Comparison of ENCODE assay signal across 8 cellular contexts in genomic region chr2:163471947-163472346, GRCh38.
DNase-seq lines count a peak whose midpoint lies in the region; ATAC-seq, FAIRE-seq and TF ChIP-seq lines count a peak whose summit lies in the region.

No MANE protein-coding gene starts in this region.

- H3K4me1 Mint-ChIP-seq in astrocyte (ENCODE audit: low read depth, unreplicated experiment) = peaks cover 8% of the 10 kb centered on the region

- 13 to 26% (median 22%) methylated on average over 1 of the region's 1 CpG for whole genome bisulfite sequencing in spleen, 5 donors

- H3K27me3 ChIP-seq in astrocyte (ENCODE audit: insufficient read depth, low read length) (no peaks in the 10 kb centered on the region), keratinocyte (ENCODE audit: control insufficient read depth, extremely low read depth, insufficient read depth, low read length) (no peaks in the 10 kb centered on the region), spleen (replicated peaks in 1 of 7) (no peaks in the 10 kb centered on the region)

- no peaks in the 10 kb centered on the region for H3K36me3 Mint-ChIP-seq in astrocyte (ENCODE audit: low read depth, unreplicated experiment)

- no peak overlapping the region for H3K27ac Mint-ChIP-seq in astrocyte (ENCODE audit: unreplicated experiment)

- DNase-seq in AG20443 (ENCODE audit: low spot score) (peak; percentile 16), astrocyte (ENCODE audit: low read depth) (peak; percentile 11), keratinocyte (ENCODE audit: low read depth, low spot score) (no peak), spleen (no peak), UCSD-AML1 (lab: John Stamatoyannopoulos, UW; ENCODE audit: unreplicated experiment) (no peak)
- DNase-seq in stimulated activated CD4-positive, alpha-beta T cell treated with anti-CD3 and anti-CD28 coated beads, Interleukin-4, amount 100 ng/mL, for 1 hour = no peak

- dilution Hi-C loops in keratinocyte (cut with MboI; ENCODE audit: extremely low pct_ligation_motif_present, low sequenced_read_pairs) = no loop called here

- H3K9me3 ChIP-seq in astrocyte (ENCODE audit: insufficient read depth, low read depth, low read length) (no peaks in the 10 kb centered on the region), keratinocyte (ENCODE audit: control insufficient read depth, low read depth, low read length) (no peaks in the 10 kb centered on the region), spleen (no peaks in the 10 kb centered on the region)

- no peaks in the 10 kb centered on the region for H3K9me1 ChIP-seq in keratinocyte (ENCODE audit: control insufficient read depth, extremely low read depth, insufficient read depth, low read length)

- no peaks in the 10 kb centered on the region for H3K27me3 Mint-ChIP-seq in astrocyte (ENCODE audit: low read depth, unreplicated experiment)

- intact Hi-C loops in spleen (cut with DNase I; ENCODE audit: low total_unique reads) = no loop called here

- no peaks in the 10 kb centered on the region for H3K9me3 Mint-ChIP-seq in astrocyte (ENCODE audit: unreplicated experiment)

- H4K20me1 ChIP-seq in astrocyte (ENCODE audit: insufficient read depth, low read length) = no peaks in the 10 kb centered on the region
- H4K20me1 ChIP-seq in keratinocyte (ENCODE audit: control insufficient read depth, extremely low read depth, insufficient read depth, low read length) = no peaks in the 10 kb centered on the region

- H3K4me3 Mint-ChIP-seq in astrocyte (ENCODE audit: unreplicated experiment) = no peak overlapping the region

- H3K27ac ChIP-seq in astrocyte (ENCODE audit: low read depth, low read length) (no peak overlapping the region), keratinocyte (ENCODE audit: control insufficient read depth, insufficient read depth, low read length) (no peak overlapping the region), spleen (no peak overlapping the region)

- no peaks in the 10 kb centered on the region for H3K79me2 ChIP-seq in astrocyte (ENCODE audit: insufficient read depth, low read length)
- H3K79me2 ChIP-seq in keratinocyte (ENCODE audit: control insufficient read depth, insufficient read depth, low read length) = no peaks in the 10 kb centered on the region

- FAIRE-seq in astrocyte (lab: Jason Lieb, UNC) (no peak), keratinocyte (lab: Jason Lieb, UNC) (peak; percentile 60)

- H3K36me3 ChIP-seq in astrocyte (ENCODE audit: insufficient read depth, low read length) (no peaks in the 10 kb centered on the region), keratinocyte (ENCODE audit: control insufficient read depth in 2 of 2, extremely low read depth in 1 of 2, insufficient read depth in 2 of 2, low read length in 2 of 2) (no peaks in the 10 kb centered on the region), spleen (no peaks in the 10 kb centered on the region)

- ATAC-seq in esophagus mucosa = no peak

- H2AFZ ChIP-seq in astrocyte (ENCODE audit: low read depth, low read length) (no peak overlapping the region), keratinocyte (ENCODE audit: control insufficient read depth, low read length) (no peak overlapping the region)

- H3K4me3 ChIP-seq in astrocyte (ENCODE audit: insufficient read depth, low read depth, low read length) (no peak overlapping the region), keratinocyte (ENCODE audit: control insufficient read depth in 2 of 3, extremely low read depth in 1 of 3, insufficient read depth in 2 of 3, low read depth in 1 of 3, low read length in 3 of 3) (no peak overlapping the region), spleen (no peak overlapping the region)

- TF ChIP-seq POLR2A in spleen (IDR thresholded peaks at IDR 0.05) = no peak

- TF ChIP-seq RAD21 in Ishikawa (IDR thresholded peaks at IDR 0.05; ENCODE audit: low read depth) = peak; percentile 66

- H3K9ac ChIP-seq in astrocyte (ENCODE audit: low read length) (no peak overlapping the region), keratinocyte (ENCODE audit: control insufficient read depth, extremely low read depth, insufficient read depth, low read length) (no peak overlapping the region)

- TF ChIP-seq CTCF in astrocyte (IDR thresholded peaks at IDR 0.05; ENCODE audit: insufficient read depth, low read depth, low read length) (peak; percentile 25), keratinocyte (optimal IDR thresholded peaks at IDR 0.05 in 1 of 3, IDR thresholded peaks at IDR 0.05 in 1 of 3, conservative IDR thresholded peaks at IDR 0.05 in 1 of 3; ENCODE audit: extremely low read depth in 1 of 3, insufficient read depth in 2 of 3, low read length in 3 of 3) (peak; percentile 18 to 55 (median 49)), spleen (IDR thresholded peaks at IDR 0.05 in 8 of 11, conservative IDR thresholded peaks at IDR 0.05 in 3 of 11) (no peak)

- H3K4me2 ChIP-seq in astrocyte (ENCODE audit: low read length) (no peak overlapping the region), keratinocyte (ENCODE audit: control insufficient read depth, extremely low read depth, insufficient read depth, low read depth, low read length) (no peak overlapping the region)

- peaks cover 4% of the 10 kb centered on the region for H3K4me1 ChIP-seq in astrocyte (ENCODE audit: insufficient read depth, low read length)
- H3K4me1 ChIP-seq in keratinocyte (ENCODE audit: control insufficient read depth, extremely low read depth, insufficient read depth, low read length) = no peaks in the 10 kb centered on the region
- no peaks in the 10 kb centered on the region for H3K4me1 ChIP-seq in spleen

- TF ChIP-seq EP300 in Ishikawa (IDR thresholded peaks at IDR 0.05; ENCODE audit: borderline replicate concordance) = no peak

TF ChIP-seq in Ishikawa, 13 proteins besides CTCF, POLR2A, EP300 and RAD21:
- no peak for TF ChIP-seq YY1 (IDR thresholded peaks at IDR 0.05; ENCODE audit: low read depth)
- no peak for TF ChIP-seq NFIC (IDR thresholded peaks at IDR 0.05)
- TF ChIP-seq MAX (IDR thresholded peaks at IDR 0.05) = no peak
- TF ChIP-seq TCF12 (IDR thresholded peaks at IDR 0.05; ENCODE audit: low read depth) = no peak
- TF ChIP-seq CEBPB (IDR thresholded peaks at IDR 0.05) = no peak
- no peak for TF ChIP-seq EGR1 (IDR thresholded peaks at IDR 0.05)
- TF ChIP-seq ZBTB7A (IDR thresholded peaks at IDR 0.05; ENCODE audit: low read depth) = no peak
- TF ChIP-seq CREB1 (IDR thresholded peaks at IDR 0.05; ENCODE audit: low read depth) = no peak
- TF ChIP-seq FOXM1 (IDR thresholded peaks at IDR 0.05; ENCODE audit: borderline replicate concordance, low read depth) = no peak
- TF ChIP-seq USF1 (IDR thresholded peaks at IDR 0.05) = no peak
- TF ChIP-seq REST (IDR thresholded peaks at IDR 0.05; ENCODE audit: low read depth) = no peak

Comparison
In these comparisons a context has a peak if more than half of its experiments do, and no peak if none do; other contexts are left out.
1. DNase-seq: peak in AG20443 (single experiment) and astrocyte (single experiment); none in keratinocyte (single experiment), spleen (single experiment), UCSD-AML1 (single experiment) and stimulated activated CD4-positive, alpha-beta T cell treated with anti-CD3 and anti-CD28 coated beads, Interleukin-4, amount 100 ng/mL, for 1 hour (single experiment).
2. CTCF ChIP-seq: peak in astrocyte (single experiment) and keratinocyte (3 of 3); none in spleen (0 of 11).